8 cellular contexts compared by ENCODE assay signal in the genomic region with DNA sequence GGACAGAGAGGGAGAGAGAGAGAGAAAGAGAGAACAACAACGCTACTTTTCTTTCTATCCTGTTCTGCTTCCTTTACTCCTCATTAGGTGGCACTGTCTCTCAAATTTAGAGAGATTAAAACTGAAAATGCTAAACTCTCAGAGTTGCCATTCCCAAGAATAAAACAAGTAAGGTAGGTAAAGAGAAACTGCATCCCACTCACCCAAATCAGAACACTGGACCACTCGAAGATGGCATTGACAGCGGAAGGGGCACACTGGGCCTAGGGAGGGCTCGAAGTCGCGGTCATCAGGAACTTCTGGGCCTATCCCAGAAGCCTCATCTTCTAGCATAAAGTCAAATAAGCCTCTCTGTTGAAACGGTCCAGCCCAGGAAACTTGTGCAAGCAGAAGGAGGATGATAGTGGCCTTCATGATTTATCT. TPM values are rescaled to one million over a fixed set of nuclear protein-coding genes. Genes with fewer than 3 reads are reported as not detected.
DNase-seq lines count a peak whose midpoint lies in the region; ATAC-seq lines count a peak whose summit lies in the region.

No MANE protein-coding gene starts in this region.

- DNase-seq in NCI-H2171 treated with DMSO at 0.1 percent for 48 hours (lab: John Stamatoyannopoulos, UW): peak; percentile 25
- DNase-seq in NCI-H2171 (lab: John Stamatoyannopoulos, UW): no peak
- DNase-seq in UCSD-AML1 (lab: John Stamatoyannopoulos, UW; ENCODE audit: unreplicated experiment): peak; percentile 10
- peak; percentile 65 for DNase-seq in iris pigment epithelial cell (ENCODE audit: low read depth)
- DNase-seq in ureter (ENCODE audit: low spot score): no peak

- peak overlapping the region; percentile 36 for H3K27ac ChIP-seq in temporal lobe (ENCODE audit: low read depth, low read length)

- ATAC-seq in HG03045 (IDR thresholded peaks at IDR 0.05; ENCODE audit: unreplicated experiment) (no peak), GM19035 (IDR thresholded peaks at IDR 0.05; ENCODE audit: unreplicated experiment) (no peak)

RNA-seq across cellular contexts. Expression of a gene that starts 4.5 kb away (rescaled TPM):
- total RNA-seq in temporal lobe: 46.7 TPM
- total RNA-seq in ureter: 540 TPM

Comparison
In these comparisons a context has a peak if more than half of its experiments do, and no peak if none do; other contexts are left out.
1. DNase-seq: peak in NCI-H2171 treated with DMSO at 0.1 percent for 48 hours (single experiment), UCSD-AML1 (single experiment) and iris pigment epithelial cell (single experiment); none in NCI-H2171 (single experiment) and ureter (single experiment).
2. RNA of a gene that starts 4.5 kb away (total RNA-seq): 540 TPM in ureter (single experiment); 46.7 TPM in temporal lobe (single experiment); every median in the first group is over 10 times any median in the second.